14 cellular contexts compared by ENCODE assay signal in genomic region chr1:204171751-204172178, GRCh38. TPM values are rescaled to one million over a fixed set of nuclear protein-coding genes. Genes with fewer than 3 reads are reported as not detected.
DNase-seq lines count a peak whose midpoint lies in the region; ATAC-seq and TF ChIP-seq lines count a peak whose summit lies in the region.
"Had no signal": no experiment of that assay in that cellular context is flagged by ENCODE, and none has a peak within 500 bp of the region (broad histone marks: within the 10 kb centered on the region; RNA-seq: fewer than 3 reads in every experiment).

No MANE protein-coding gene starts in this region.

- WGBS in body of pancreas, 2 donors = 13 to 14% methylated on average over 4 of the region's 4 CpGs

- intact Hi-C loops in body of pancreas (cut with DNase I) = no loop called here
- intact Hi-C loops in left lung (cut with DNase I) = no loop called here

- TF ChIP-seq CTCF in body of pancreas (IDR thresholded peaks at IDR 0.05) = no peak
- TF ChIP-seq CTCF in left lung (IDR thresholded peaks at IDR 0.05) = no peak

- H3K36me3 ChIP-seq in body of pancreas (replicated peaks in 1 of 2; ENCODE audit: insufficient read depth in 1 of 2, low read depth in 2 of 2) (no peaks in the 10 kb centered on the region), left lung (no peaks in the 10 kb centered on the region)
- H3K36me3 ChIP-seq: esophagus muscularis mucosa, Peyer's patch had no signal

- peak; percentile 68 for ATAC-seq in body of pancreas
- ATAC-seq in left lung = peak; percentile 83
- ATAC-seq in HG02759 (IDR thresholded peaks at IDR 0.05; ENCODE audit: unreplicated experiment) = no peak

- no peaks in the 10 kb centered on the region for H3K9me3 ChIP-seq in body of pancreas
- peaks cover 0 to 27% of the 10 kb centered on the region in 2 donors for H3K9me3 ChIP-seq in left lung

- H3K27ac ChIP-seq in body of pancreas (peak overlapping the region in 1 of 4 donors; percentile 61), left lung (no peak overlapping the region)
- H3K27ac ChIP-seq: esophagus muscularis mucosa, Peyer's patch had no signal

- H3K27me3 ChIP-seq in body of pancreas = no peaks in the 10 kb centered on the region
- no peaks in the 10 kb centered on the region for H3K27me3 ChIP-seq in left lung
- H3K27me3 ChIP-seq: Peyer's patch had no signal

- H3K4me1 ChIP-seq in body of pancreas (peaks cover 14% of the 10 kb centered on the region), left lung (no peaks in the 10 kb centered on the region)
- H3K4me1 ChIP-seq: esophagus muscularis mucosa, Peyer's patch had no signal

- peak; percentile 80 for DNase-seq in EH (ENCODE audit: low read depth)
- DNase-seq in NCI-H226 = peak; percentile 70
- DNase-seq in body of pancreas = peak in 1 of 4 donors; percentile 24
- no peak for DNase-seq in left lung
- DNase-seq in SK-N-DZ (ENCODE audit: low spot score) = no peak
- DNase-seq in NCI-H446 treated with DMSO at 0.1 percent for 48 hours (lab: John Stamatoyannopoulos, UW) = no peak
- DNase-seq in NCI-H748 treated with DMSO at 0.1 percent for 48 hours (lab: John Stamatoyannopoulos, UW) = no peak
- DNase-seq: activated T-cell treated with anti-CD3 and anti-CD28 coated beads for 4 hours, islet precursor cell, NCI-H2029 treated with DMSO at 0.1 percent for 48 hours, Peyer's patch had no signal

- no peak for TF ChIP-seq POLR2A in body of pancreas (IDR thresholded peaks at IDR 0.05)

- H3K4me3 ChIP-seq in body of pancreas (no peak overlapping the region), left lung (no peak overlapping the region)
- H3K4me3 ChIP-seq: esophagus muscularis mucosa, Peyer's patch had no signal

RNA-seq across cellular contexts. Expression of gene REN, which starts 5.6 kb away (rescaled TPM):
- total RNA-seq in body of pancreas = not detected
- total RNA-seq in left lung = 1 to 10 TPM in 1 of 2 donors, under 1 TPM in 1; 0.18 to 2.4 TPM
- polyA plus RNA-seq in SK-N-DZ (2014; cell fraction: cytosol; rRNA removed) = not detected in 2 replicates
- not detected in 2 replicates for polyA plus RNA-seq in SK-N-DZ (2014; cell fraction: nucleus; rRNA removed)
- total RNA-seq: esophagus muscularis mucosa, Peyer's patch had no signal
- polyA plus RNA-seq: CD14-positive monocyte had no signal

RNA-seq across cellular contexts. Expression of gene ETNK2, which starts 19.9 kb away (rescaled TPM):
- 10 to 100 TPM in 1 of 2 donors, 1 to 10 TPM in 1; 4.0 to 15.8 TPM for total RNA-seq in body of pancreas
- total RNA-seq in left lung = 1 to 10 TPM; 2.6 to 6.4 TPM
- 5.0 and 8.2 TPM in 2 replicates for polyA plus RNA-seq in SK-N-DZ (2014; cell fraction: cytosol; rRNA removed)
- polyA plus RNA-seq in SK-N-DZ (2014; cell fraction: nucleus; rRNA removed) = 2.3 and 2.7 TPM in 2 replicates
- polyA plus RNA-seq: CD14-positive monocyte had no signal

RNA-seq across cellular contexts. Expression of gene KISS1, which starts 24.5 kb away (rescaled TPM):
- total RNA-seq in body of pancreas (not detected), left lung (1 to 10 TPM in 1 of 2 donors, not detected in 1; 1.5 TPM)
- not detected in 2 replicates for polyA plus RNA-seq in SK-N-DZ (2014; cell fraction: cytosol; rRNA removed)
- not detected in 2 replicates for polyA plus RNA-seq in SK-N-DZ (2014; cell fraction: nucleus; rRNA removed)
- total RNA-seq: esophagus muscularis mucosa had no signal
- polyA plus RNA-seq: CD14-positive monocyte had no signal

RNA-seq across cellular contexts. Expression of gene GOLT1A, which starts 42.0 kb away (rescaled TPM):
- total RNA-seq in body of pancreas = 1 to 10 TPM in 1 of 2 donors, not detected in 1; 6.5 TPM
- 10 to 100 TPM in 1 of 2 donors, 1 to 10 TPM in 1; 9.5 to 22.6 TPM for total RNA-seq in left lung
- polyA plus RNA-seq in SK-N-DZ (2014; cell fraction: cytosol; rRNA removed) = not detected in 2 replicates
- polyA plus RNA-seq in SK-N-DZ (2014; cell fraction: nucleus; rRNA removed) = not detected in 2 replicates
- polyA plus RNA-seq: CD14-positive monocyte had no signal

Comparison
In these comparisons a context has a peak if more than half of its experiments do, and no peak if none do; other contexts are left out.
1. DNase-seq: peak in EH (single experiment) and NCI-H226 (single experiment); none in left lung (0 of 2), SK-N-DZ (single experiment), NCI-H446 treated with DMSO at 0.1 percent for 48 hours (single experiment) and NCI-H748 treated with DMSO at 0.1 percent for 48 hours (single experiment).